Comparison of ENCODE assay signal across 8 cellular contexts in the genomic region with DNA sequence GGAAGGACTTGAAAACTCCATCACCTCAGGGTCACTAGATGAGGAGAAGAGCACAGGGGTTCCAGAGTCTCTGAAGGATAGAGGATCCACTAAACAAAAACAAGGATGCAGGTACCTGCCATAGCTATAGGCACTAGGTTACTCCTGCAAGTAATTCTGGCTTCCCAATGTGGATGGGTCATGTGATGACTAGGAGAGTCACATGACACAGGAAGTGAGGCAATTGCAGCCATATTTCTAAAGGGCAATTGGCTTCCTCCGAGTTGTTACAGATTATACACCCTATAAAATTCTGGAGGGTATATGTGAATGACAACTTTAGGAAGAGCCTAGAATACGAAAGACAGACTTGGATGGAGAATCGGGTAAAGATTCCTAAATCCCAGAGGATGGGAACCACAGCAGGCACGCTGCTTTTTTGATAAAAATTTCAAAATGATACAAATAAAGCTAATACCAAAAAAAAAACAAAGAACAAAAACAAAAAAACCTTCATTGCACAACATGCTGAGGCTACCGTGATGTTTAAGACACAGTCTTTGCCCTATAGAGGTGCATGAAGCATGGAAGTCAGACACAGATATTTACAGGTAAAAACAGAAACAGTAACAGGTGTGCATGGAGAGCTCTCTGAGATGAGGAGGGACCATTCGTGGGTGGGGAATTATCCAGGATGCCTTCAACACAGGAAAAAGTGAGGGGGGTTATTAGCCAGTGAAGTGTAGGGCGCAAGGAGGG. TPM values are rescaled to one million over a fixed set of nuclear protein-coding genes. Genes with fewer than 3 reads are reported as not detected.
A peak's percentile ranks its signal among the peaks of the same experiment; 100 is the strongest.
DNase-seq lines count a peak whose midpoint lies in the region; ATAC-seq, FAIRE-seq and TF ChIP-seq lines count a peak whose summit lies in the region.

No MANE protein-coding gene starts in this region.

- H3K27me3 ChIP-seq in keratinocyte (ENCODE audit: control insufficient read depth, extremely low read depth, insufficient read depth, low read length) (no peaks in the 10 kb centered on the region), subcutaneous abdominal adipose tissue (ENCODE audit: control insufficient read depth in 5 of 5, insufficient read depth in 4 of 5, low read length in 5 of 5) (no peaks in the 10 kb centered on the region)

- peak; percentile 12 for ATAC-seq in stimulated activated naive CD8-positive, alpha-beta T cell treated with anti-CD3 and anti-CD28 coated beads, Interleukin-15, amount 100 ng/mL, for 72 hours
- ATAC-seq in stimulated activated naive CD8-positive, alpha-beta T cell treated with anti-CD3 and anti-CD28 coated beads, Interleukin-15, Interleukin-2, amounts not matched to agents 100 U/mL and 50 U/mL, for 24 hours = no peak

- peak overlapping the region; percentile 60 to 68 for H3K4me3 Mint-ChIP-seq in stimulated activated naive CD8-positive, alpha-beta T cell treated with anti-CD3 and anti-CD28 coated beads, Interleukin-15, amount 100 ng/mL, for 72 hours

- FAIRE-seq in keratinocyte (lab: Jason Lieb, UNC) = peak; percentile 71

- no peaks in the 10 kb centered on the region for H3K9me3 ChIP-seq in keratinocyte (ENCODE audit: control insufficient read depth, low read depth, low read length)
- H3K9me3 ChIP-seq in subcutaneous abdominal adipose tissue (ENCODE audit: control insufficient read depth in 5 of 5, low read length in 5 of 5) = no peaks in the 10 kb centered on the region

- H3K9ac ChIP-seq in keratinocyte (ENCODE audit: control insufficient read depth, extremely low read depth, insufficient read depth, low read length) (no peak overlapping the region), subcutaneous abdominal adipose tissue (ENCODE audit: low read length in 5 of 5) (peak overlapping the region in 1 of 5 donors; percentile 32)

- peak overlapping the region; percentile 77 to 92 for H3K27ac Mint-ChIP-seq in stimulated activated naive CD8-positive, alpha-beta T cell treated with anti-CD3 and anti-CD28 coated beads, Interleukin-15, amount 100 ng/mL, for 72 hours

- peaks cover 0 to 2% of the 10 kb centered on the region in 2 experiments for H3K36me3 ChIP-seq in keratinocyte (ENCODE audit: control insufficient read depth in 2 of 2, extremely low read depth in 1 of 2, insufficient read depth in 2 of 2, low read length in 2 of 2)
- peaks cover 0 to 16% (median 0%) of the 10 kb centered on the region in 5 donors for H3K36me3 ChIP-seq in subcutaneous abdominal adipose tissue (ENCODE audit: control insufficient read depth in 5 of 5, insufficient read depth in 5 of 5, low read length in 5 of 5)

- TF ChIP-seq CTCF in cardiac fibroblast (IDR thresholded peaks at IDR 0.05; ENCODE audit: low read depth, low read length) (no peak), keratinocyte (optimal IDR thresholded peaks at IDR 0.05 in 1 of 3, IDR thresholded peaks at IDR 0.05 in 1 of 3, conservative IDR thresholded peaks at IDR 0.05 in 1 of 3; ENCODE audit: extremely low read depth in 1 of 3, insufficient read depth in 2 of 3, low read length in 3 of 3) (no peak), GM20000 (IDR thresholded peaks at IDR 0.05; ENCODE audit: extremely low read depth, missing control alignments) (no peak)

- H3K4me2 ChIP-seq in keratinocyte (ENCODE audit: control insufficient read depth, extremely low read depth, insufficient read depth, low read depth, low read length) = peak overlapping the region; percentile 54

- no peak overlapping the region for H3K27ac ChIP-seq in keratinocyte (ENCODE audit: control insufficient read depth, insufficient read depth, low read length)
- H3K27ac ChIP-seq in subcutaneous abdominal adipose tissue (ENCODE audit: low read depth, low read length) = no peak overlapping the region

- H3K27me3 Mint-ChIP-seq in stimulated activated naive CD8-positive, alpha-beta T cell treated with anti-CD3 and anti-CD28 coated beads, Interleukin-15, amount 100 ng/mL, for 72 hours = no peaks in the 10 kb centered on the region

- H3K9me3 Mint-ChIP-seq in stimulated activated naive CD8-positive, alpha-beta T cell treated with anti-CD3 and anti-CD28 coated beads, Interleukin-15, amount 100 ng/mL, for 72 hours = no peaks in the 10 kb centered on the region

- H3K9me1 ChIP-seq in keratinocyte (ENCODE audit: control insufficient read depth, extremely low read depth, insufficient read depth, low read length) = no peaks in the 10 kb centered on the region

- DNase-seq in stimulated activated naive CD8-positive, alpha-beta T cell treated with anti-CD3 and anti-CD28 coated beads, Interleukin-15, amount 100 ng/mL, for 72 hours = peak in 1 of 2 donors; percentile 32
- no peak for DNase-seq in stimulated activated naive CD8-positive, alpha-beta T cell treated with anti-CD3 and anti-CD28 coated beads, Interleukin-15, Interleukin-2, amounts not matched to agents 100 U/mL and 50 U/mL, for 24 hours
- DNase-seq in NCI-H748 (lab: John Stamatoyannopoulos, UW; ENCODE audit: unreplicated experiment) (peak; percentile 85), cardiac fibroblast (ENCODE audit: low read depth in 2 of 2) (peak; percentile 78 to 81), keratinocyte (ENCODE audit: low read depth, low spot score) (no peak), GM20000 (ENCODE audit: low spot score) (no peak), HK-2 (ENCODE audit: unreplicated experiment) (no peak)

- dilution Hi-C loops in keratinocyte (cut with MboI; ENCODE audit: extremely low pct_ligation_motif_present, low sequenced_read_pairs) = no loop called here

- H3K4me3 ChIP-seq in cardiac fibroblast (replicated peaks in 1 of 2; ENCODE audit: low read depth in 2 of 2, low read length in 2 of 2) (no peak overlapping the region), keratinocyte (ENCODE audit: control insufficient read depth in 2 of 3, extremely low read depth in 1 of 3, insufficient read depth in 2 of 3, low read depth in 1 of 3, low read length in 3 of 3) (no peak overlapping the region), subcutaneous abdominal adipose tissue (ENCODE audit: low read depth in 1 of 5, low read length in 5 of 5) (peak overlapping the region in 4 of 5 donors; percentile 13 to 42 (median 32))

- H3K79me2 ChIP-seq in keratinocyte (ENCODE audit: control insufficient read depth, insufficient read depth, low read length) = no peaks in the 10 kb centered on the region

- peaks cover 22% of the 10 kb centered on the region for H3K4me1 Mint-ChIP-seq in stimulated activated naive CD8-positive, alpha-beta T cell treated with anti-CD3 and anti-CD28 coated beads, Interleukin-15, amount 100 ng/mL, for 72 hours

- H4K20me1 ChIP-seq in keratinocyte (ENCODE audit: control insufficient read depth, extremely low read depth, insufficient read depth, low read length) = no peaks in the 10 kb centered on the region

- peaks cover 10% of the 10 kb centered on the region for H3K4me1 ChIP-seq in keratinocyte (ENCODE audit: control insufficient read depth, extremely low read depth, insufficient read depth, low read length)
- H3K4me1 ChIP-seq in subcutaneous abdominal adipose tissue (ENCODE audit: control insufficient read depth in 5 of 5, insufficient read depth in 5 of 5, low read length in 5 of 5) = peaks cover 0 to 12% (median 9%) of the 10 kb centered on the region in 5 donors

- H2AFZ ChIP-seq in keratinocyte (ENCODE audit: control insufficient read depth, low read length) = peak overlapping the region; percentile 58

RNA-seq across cellular contexts. Expression of gene MTX1, which starts 10.5 kb away (rescaled TPM):
- polyA plus RNA-seq in keratinocyte = 43.4 to 69.9 TPM (median 59.5 TPM) in 3 replicates
- 3.8 TPM for polyA plus RNA-seq in keratinocyte (2011; ENCODE audit: low read depth)
- 36.1 and 59.2 TPM in 2 replicates for polyA plus RNA-seq in keratinocyte (2011; cell fraction: cytosol; rRNA removed)
- 31.1 and 36.4 TPM in 2 replicates for polyA plus RNA-seq in keratinocyte (2011; cell fraction: nucleus; rRNA removed)
- 36.9 and 60.2 TPM in 2 replicates for polyA plus RNA-seq in keratinocyte (2012; ENCODE audit: low replicate concordance)
- polyA minus RNA-seq in keratinocyte = 34.7 to 71.9 TPM (median 51.0 TPM) in 3 replicates
- polyA minus RNA-seq in keratinocyte (2011; cell fraction: cytosol; rRNA and poly(A)+ RNA removed) = 60.6 TPM
- polyA minus RNA-seq in keratinocyte (2011; cell fraction: nucleus; rRNA and poly(A)+ RNA removed) = 16.4 and 18.3 TPM in 2 replicates

RNA-seq across cellular contexts. Expression of gene THBS3, which starts 11.3 kb away (rescaled TPM):
- 14.4 to 36.0 TPM (median 16.2 TPM) in 3 replicates for polyA plus RNA-seq in keratinocyte
- 25.5 TPM for polyA plus RNA-seq in keratinocyte (2011; ENCODE audit: low read depth)
- polyA plus RNA-seq in keratinocyte (2011; cell fraction: cytosol; rRNA removed) = 6.5 and 8.4 TPM in 2 replicates
- polyA plus RNA-seq in keratinocyte (2011; cell fraction: nucleus; rRNA removed) = 99.2 and 112 TPM in 2 replicates
- 11.8 and 32.9 TPM in 2 replicates for polyA plus RNA-seq in keratinocyte (2012; ENCODE audit: low replicate concordance)
- polyA minus RNA-seq in keratinocyte = 23.7 to 34.4 TPM (median 27.5 TPM) in 3 replicates
- 12.5 TPM for polyA minus RNA-seq in keratinocyte (2011; cell fraction: cytosol; rRNA and poly(A)+ RNA removed)
- polyA minus RNA-seq in keratinocyte (2011; cell fraction: nucleus; rRNA and poly(A)+ RNA removed) = 22.6 and 28.6 TPM in 2 replicates

RNA-seq across cellular contexts. Expression of gene ENTREP3, which starts 36.3 kb away (rescaled TPM):
- 8.8 to 12.6 TPM (median 9.2 TPM) in 3 replicates for polyA plus RNA-seq in keratinocyte
- polyA plus RNA-seq in keratinocyte (2011; ENCODE audit: low read depth) = 5.9 TPM
- 13.5 and 25.2 TPM in 2 replicates for polyA plus RNA-seq in keratinocyte (2011; cell fraction: cytosol; rRNA removed)
- 22.5 and 30.8 TPM in 2 replicates for polyA plus RNA-seq in keratinocyte (2011; cell fraction: nucleus; rRNA removed)
- polyA plus RNA-seq in keratinocyte (2012; ENCODE audit: low replicate concordance) = 26.2 and 38.0 TPM in 2 replicates
- polyA minus RNA-seq in keratinocyte = 7.4 to 47.3 TPM (median 8.8 TPM) in 3 replicates
- 32.0 TPM for polyA minus RNA-seq in keratinocyte (2011; cell fraction: cytosol; rRNA and poly(A)+ RNA removed)
- polyA minus RNA-seq in keratinocyte (2011; cell fraction: nucleus; rRNA and poly(A)+ RNA removed) = 13.2 and 13.6 TPM in 2 replicates

RNA-seq across cellular contexts. Expression of gene SCAMP3, which starts 43.1 kb away (rescaled TPM):
- polyA plus RNA-seq in keratinocyte = 72.1 to 97.0 TPM (median 91.3 TPM) in 3 replicates
- polyA plus RNA-seq in keratinocyte (2011; ENCODE audit: low read depth) = 18.7 TPM
- 70.0 and 83.7 TPM in 2 replicates for polyA plus RNA-seq in keratinocyte (2011; cell fraction: cytosol; rRNA removed)
- 104 and 111 TPM in 2 replicates for polyA plus RNA-seq in keratinocyte (2011; cell fraction: nucleus; rRNA removed)
- polyA plus RNA-seq in keratinocyte (2012; ENCODE audit: low replicate concordance) = 59.6 and 60.0 TPM in 2 replicates
- polyA minus RNA-seq in keratinocyte = 66.3 to 139 TPM (median 80.7 TPM) in 3 replicates
- 103 TPM for polyA minus RNA-seq in keratinocyte (2011; cell fraction: cytosol; rRNA and poly(A)+ RNA removed)
- 41.2 and 50.0 TPM in 2 replicates for polyA minus RNA-seq in keratinocyte (2011; cell fraction: nucleus; rRNA and poly(A)+ RNA removed)

RNA-seq across cellular contexts. Expression of gene TRIM46, which starts 45.4 kb away (rescaled TPM):
- polyA plus RNA-seq in keratinocyte = 1.6 to 4.5 TPM (median 1.7 TPM) in 3 replicates
- polyA plus RNA-seq in keratinocyte (2011; ENCODE audit: low read depth) = 0.31 TPM
- 1.3 and 2.6 TPM in 2 replicates for polyA plus RNA-seq in keratinocyte (2011; cell fraction: cytosol; rRNA removed)
- polyA plus RNA-seq in keratinocyte (2011; cell fraction: nucleus; rRNA removed) = 9.1 and 14.9 TPM in 2 replicates
- polyA plus RNA-seq in keratinocyte (2012; ENCODE audit: low replicate concordance) = 0.32 and 2.1 TPM in 2 replicates
- polyA minus RNA-seq in keratinocyte = 3.2 to 6.3 TPM (median 4.0 TPM) in 3 replicates
- 4.6 TPM for polyA minus RNA-seq in keratinocyte (2011; cell fraction: cytosol; rRNA and poly(A)+ RNA removed)
- polyA minus RNA-seq in keratinocyte (2011; cell fraction: nucleus; rRNA and poly(A)+ RNA removed) = 6.1 and 8.1 TPM in 2 replicates

Comparison
In these comparisons a context has a peak if more than half of its experiments do, and no peak if none do; other contexts are left out.
1. DNase-seq: peak in NCI-H748 (single experiment) and cardiac fibroblast (2 of 2); none in stimulated activated naive CD8-positive, alpha-beta T cell treated with anti-CD3 and anti-CD28 coated beads, Interleukin-15, Interleukin-2, amounts not matched to agents 100 U/mL and 50 U/mL, for 24 hours (single experiment), keratinocyte (single experiment), GM20000 (single experiment) and HK-2 (single experiment).
2. H3K4me3 ChIP-seq: peak in subcutaneous abdominal adipose tissue (4 of 5); none in cardiac fibroblast (0 of 2) and keratinocyte (0 of 3).